In genomic region chr19:83626-84025, GRCh38 we compare ENCODE assay signal across 5 cellular contexts. TPM values are rescaled to one million over a fixed set of nuclear protein-coding genes. Genes with fewer than 3 reads are reported as not detected.
"Had no signal": no experiment of that assay in that cellular context is flagged by ENCODE, and none has a peak within 500 bp of the region (broad histone marks: within the 10 kb centered on the region; RNA-seq: fewer than 3 reads in every experiment).

No MANE protein-coding gene starts in this region.

RNA-seq across cellular contexts. Expression of gene OR4F17, which starts 23.3 kb away (rescaled TPM):
- total RNA-seq: M059J, Peyer's patch, Right ventricle myocardium superior, SJSA1 had no signal
- polyA plus RNA-seq: SK-N-SH had no signal
